Comparison of ENCODE assay signal across 8 cellular contexts in genomic region chr15:66883322-66883911, GRCh38.
DNase-seq lines count a peak whose midpoint lies in the region; ATAC-seq and TF ChIP-seq lines count a peak whose summit lies in the region.

No MANE protein-coding gene starts in this region.

- H3F3A ChIP-seq in GM23338 (replicated peaks; ENCODE audit: low read depth), result no peaks in the 10 kb centered on the region

- DNase-seq in GM23338 (ENCODE audit: low spot score) (peak; percentile 77), foreskin melanocyte (peak; percentile 83), occipital lobe (lab: John Stamatoyannopoulos, UW) (peak; percentile 78), SHP77 (lab: John Stamatoyannopoulos, UW) (no peak), germinal center (ENCODE audit: low spot score) (no peak), NK-92 (lab: John Stamatoyannopoulos, UW; ENCODE audit: unreplicated experiment) (no peak)

- H3K4me1 Mint-ChIP-seq in GM23338, result peaks cover 18% of the 10 kb centered on the region

- peak overlapping the region; percentile 10; the same call in 2 of the 3 replicates for H3K4me3 Mint-ChIP-seq in GM23338

- no peaks in the 10 kb centered on the region for H3K36me3 ChIP-seq in GM23338 (ENCODE audit: insufficient read depth)

- peak overlapping the region; percentile 86 for H3K27ac ChIP-seq in GM23338 (ENCODE audit: low read depth)

- H3K4me3 ChIP-seq in GM23338, result no peak overlapping the region

- peaks cover 5% of the 10 kb centered on the region for H3K4me1 ChIP-seq in GM23338 (ENCODE audit: insufficient read depth)

- no peaks in the 10 kb centered on the region for H3K27me3 ChIP-seq in GM23338 (ENCODE audit: insufficient read depth)

- H4K20me1 ChIP-seq in GM23338 (replicated peaks; ENCODE audit: insufficient read depth), result no peaks in the 10 kb centered on the region

- no peak for TF ChIP-seq CTCF in GM23338 (conservative IDR thresholded peaks at IDR 0.05; ENCODE audit: low read depth in 2 of 2)

- H3K27ac Mint-ChIP-seq in GM23338, result peak overlapping the region; percentile 91

- H2AFZ ChIP-seq in GM23338, result peak overlapping the region; percentile 70

- ATAC-seq in GM23338 (peak; percentile 85), SK-N-SH treated with all-trans-retinoic acid at 6 μM for 48 hours (peak; percentile 89), GM21619 (IDR thresholded peaks at IDR 0.05; ENCODE audit: unreplicated experiment) (no peak)

- peaks cover 14% of the 10 kb centered on the region for H3K36me3 Mint-ChIP-seq in GM23338 (ENCODE audit: low read depth)

- H3K27me3 Mint-ChIP-seq in GM23338 (ENCODE audit: insufficient read depth, low read depth, poor library complexity), result peaks cover 10% of the 10 kb centered on the region

- peak overlapping the region; percentile 61 for H3K4me2 ChIP-seq in GM23338

- no peaks in the 10 kb centered on the region for H3K9me2 ChIP-seq in GM23338 (ENCODE audit: insufficient read depth)

- peaks cover 22% of the 10 kb centered on the region for H3K9me3 Mint-ChIP-seq in GM23338

- no peaks in the 10 kb centered on the region for H3K79me2 ChIP-seq in GM23338 (replicated peaks; ENCODE audit: insufficient read depth)

TF ChIP-seq in GM23338, 12 proteins besides CTCF, POLR2A, EP300 and RAD21 (continues in another document):
- TF ChIP-seq NANOG (IDR thresholded peaks at IDR 0.05; ENCODE audit: borderline replicate concordance), result no peak
- TF ChIP-seq CREB1 (CRISPR knock-in tag; IDR thresholded peaks at IDR 0.05; ENCODE audit: low read depth), result no peak
- no peak for TF ChIP-seq JUNB (IDR thresholded peaks at IDR 0.05; ENCODE audit: unreplicated experiment)
- TF ChIP-seq ETS1 (IDR thresholded peaks at IDR 0.05), result no peak
- TF ChIP-seq REST (IDR thresholded peaks at IDR 0.05; ENCODE audit: unreplicated experiment), result no peak
- no peak for TF ChIP-seq POLR2AphosphoS5 (IDR thresholded peaks at IDR 0.05; ENCODE audit: low read depth)

TF ChIP-seq in SK-N-SH treated with all-trans-retinoic acid at 6 μM for 48 hours, 23 proteins besides CTCF, POLR2A, EP300 and RAD21:
- TF ChIP-seq GLIS3 (CRISPR knock-in tag; IDR thresholded peaks at IDR 0.05) (no peak), SNAI2 (CRISPR knock-in tag; IDR thresholded peaks at IDR 0.05) (no peak), PPARA (CRISPR knock-in tag; IDR thresholded peaks at IDR 0.05; ENCODE audit: borderline replicate concordance) (no peak), TSHZ2 (CRISPR knock-in tag; IDR thresholded peaks at IDR 0.05) (no peak), PATZ1 (CRISPR knock-in tag; IDR thresholded peaks at IDR 0.05; ENCODE audit: borderline replicate concordance) (peak; percentile 82; the same call in 1 of the 2 replicates), ZC3H10 (CRISPR knock-in tag; IDR thresholded peaks at IDR 0.05) (no peak), ISL1 (CRISPR knock-in tag; IDR thresholded peaks at IDR 0.05) (peak; percentile 87), CSRNP3 (CRISPR knock-in tag; IDR thresholded peaks at IDR 0.05) (no peak), ZNF70 (CRISPR knock-in tag; IDR thresholded peaks at IDR 0.05) (no peak), ARNTL (CRISPR knock-in tag; IDR thresholded peaks at IDR 0.05; ENCODE audit: borderline replicate concordance, low read depth) (no peak), ZFP30 (CRISPR knock-in tag; IDR thresholded peaks at IDR 0.05) (no peak), ZFP3 (CRISPR knock-in tag; IDR thresholded peaks at IDR 0.05) (no peak), BACH2 (CRISPR knock-in tag; IDR thresholded peaks at IDR 0.05; ENCODE audit: borderline replicate concordance) (no peak), RARB (CRISPR knock-in tag; IDR thresholded peaks at IDR 0.05) (no peak), TOX (CRISPR knock-in tag; IDR thresholded peaks at IDR 0.05; ENCODE audit: borderline replicate concordance) (peak; percentile 36; the same call in 1 of the 2 replicates), CSDC2 (CRISPR knock-in tag; IDR thresholded peaks at IDR 0.05) (no peak), CREB5 (CRISPR knock-in tag; IDR thresholded peaks at IDR 0.05; ENCODE audit: low read depth) (peak; percentile 55; the same call in 1 of the 2 replicates), ZNF8 (CRISPR knock-in tag; IDR thresholded peaks at IDR 0.05) (no peak), POU6F1 (CRISPR knock-in tag; IDR thresholded peaks at IDR 0.05; ENCODE audit: borderline replicate concordance, low read depth) (no peak), ESRRG (CRISPR knock-in tag; IDR thresholded peaks at IDR 0.05) (no peak), OSR1 (CRISPR knock-in tag; IDR thresholded peaks at IDR 0.05) (no peak), TCF4 (CRISPR knock-in tag; IDR thresholded peaks at IDR 0.05; ENCODE audit: borderline replicate concordance) (no peak), ZNF565 (CRISPR knock-in tag; conservative IDR thresholded peaks at IDR 0.05; ENCODE audit: low read depth) (no peak)
TF ChIP-seq in SK-N-SH treated with all-trans-retinoic acid at 6 μM for 48 hours: peak in this region for 4.

Comparison
In these comparisons a context has a peak if more than half of its experiments do, and no peak if none do; other contexts are left out.
1. DNase-seq: peak in GM23338 (single experiment), foreskin melanocyte (single experiment) and occipital lobe (single experiment); none in SHP77 (0 of 2), germinal center (single experiment) and NK-92 (single experiment).